32 cellular contexts compared by ENCODE assay signal in genomic region chr11:118473537-118473936, GRCh38. TPM values are rescaled to one million over a fixed set of nuclear protein-coding genes. Genes with fewer than 3 reads are reported as not detected.
A peak's percentile ranks its signal among the peaks of the same experiment; 100 is the strongest.
DNase-seq lines count a peak whose midpoint lies in the region; ATAC-seq and TF ChIP-seq lines count a peak whose summit lies in the region.
"Had no signal": no experiment of that assay in that cellular context is flagged by ENCODE, and none has a peak within 500 bp of the region (broad histone marks: within the 10 kb centered on the region; RNA-seq: fewer than 3 reads in every experiment).

No MANE protein-coding gene starts in this region.

- H3K9ac ChIP-seq in SK-N-SH = no peak overlapping the region

- no peaks in the 10 kb centered on the region for H3K9me3 Mint-ChIP-seq in CD4-positive, alpha-beta memory T cell
- H3K9me3 Mint-ChIP-seq in activated naive CD8-positive, alpha-beta T cell treated with anti-CD3 and anti-CD28 coated beads for 36 hours = no peaks in the 10 kb centered on the region
- no peaks in the 10 kb centered on the region for H3K9me3 Mint-ChIP-seq in natural killer cell treated with Interleukin-12 subunit alpha and Interleukin-12 subunit beta and Interleukin-15 and Interleukin-18, amount 100 ng/mL, for 72 hours
- H3K9me3 Mint-ChIP-seq: HFFc6 had no signal

- H4K20me1 ChIP-seq in SK-N-SH (ENCODE audit: insufficient read depth) = peaks cover 28% of the 10 kb centered on the region

- H3K36me3 Mint-ChIP-seq in CD4-positive, alpha-beta memory T cell = peaks cover 58 to 80% of the 10 kb centered on the region in 2 donors
- peaks cover 26% of the 10 kb centered on the region for H3K36me3 Mint-ChIP-seq in activated naive CD8-positive, alpha-beta T cell treated with anti-CD3 and anti-CD28 coated beads for 36 hours
- peaks cover 40% of the 10 kb centered on the region for H3K36me3 Mint-ChIP-seq in natural killer cell treated with Interleukin-12 subunit alpha and Interleukin-12 subunit beta and Interleukin-15 and Interleukin-18, amount 100 ng/mL, for 72 hours

- TF ChIP-seq RAD21 in SK-N-SH (IDR thresholded peaks at IDR 0.05; ENCODE audit: low read length) = no peak

- H3F3A ChIP-seq in SK-N-SH (replicated peaks; ENCODE audit: insufficient read depth) = no peaks in the 10 kb centered on the region

- no peak overlapping the region for H3K27ac ChIP-seq in SK-N-SH (ENCODE audit: low read depth in 2 of 2, low read length in 1 of 2)
- no peak overlapping the region for H3K27ac ChIP-seq in CD4-positive, alpha-beta memory T cell (ENCODE audit: low read depth, low read length)
- H3K27ac ChIP-seq: 22Rv1, C4-2B, coronary artery, neutrophil, RWPE1, upper lobe of left lung had no signal

- no peak overlapping the region for H3K4me2 ChIP-seq in SK-N-SH

- ATAC-seq in SK-N-SH treated with all-trans-retinoic acid at 6 μM for 48 hours = no peak
- ATAC-seq in natural killer cell treated with Interleukin-12 subunit alpha and Interleukin-12 subunit beta and Interleukin-15 and Interleukin-18, amount 100 ng/mL, for 72 hours = no peak

- H3K4me3 Mint-ChIP-seq in CD4-positive, alpha-beta memory T cell = no peak overlapping the region
- H3K4me3 Mint-ChIP-seq in activated naive CD8-positive, alpha-beta T cell treated with anti-CD3 and anti-CD28 coated beads for 36 hours = no peak overlapping the region
- no peak overlapping the region for H3K4me3 Mint-ChIP-seq in natural killer cell treated with Interleukin-12 subunit alpha and Interleukin-12 subunit beta and Interleukin-15 and Interleukin-18, amount 100 ng/mL, for 72 hours
- H3K4me3 Mint-ChIP-seq: HFFc6 had no signal

- H3K9me2 ChIP-seq in SK-N-SH = no peaks in the 10 kb centered on the region

- no peaks in the 10 kb centered on the region for H3K27me3 ChIP-seq in SK-N-SH (ENCODE audit: insufficient read depth)
- no peaks in the 10 kb centered on the region for H3K27me3 ChIP-seq in CD4-positive, alpha-beta memory T cell (ENCODE audit: insufficient read depth, low read length)
- H3K27me3 ChIP-seq: MG63, neutrophil, upper lobe of left lung had no signal

- no peak for TF ChIP-seq CTCF in SK-N-SH (IDR thresholded peaks at IDR 0.05)

- POLR2A ChIA-PET in SK-N-SH (lab: Yijun Ruan, JAX) = no interaction called here
- POLR2A ChIA-PET in CD4-positive, alpha-beta memory T cell (lab: Charles Lee; ENCODE audit: partially characterized antibody) = no interaction called here

- peaks cover 54 to 68% of the 10 kb centered on the region in 2 experiments for H3K36me3 ChIP-seq in SK-N-SH (replicated peaks in 1 of 2; ENCODE audit: control insufficient read depth in 1 of 2, insufficient read depth in 2 of 2, low read length in 1 of 2)
- H3K36me3 ChIP-seq in CD4-positive, alpha-beta memory T cell (ENCODE audit: insufficient read depth, low read length) = peaks cover 53% of the 10 kb centered on the region

- intact Hi-C loops in CD4-positive, alpha-beta memory T cell (cut with micrococcal nuclease) = no loop called here

- DNase-seq in SK-N-SH = no peak
- no peak for DNase-seq in CD4-positive, alpha-beta memory T cell
- no peak for DNase-seq in activated naive CD8-positive, alpha-beta T cell treated with anti-CD3 and anti-CD28 coated beads for 36 hours
- DNase-seq in natural killer cell treated with Interleukin-12 subunit alpha and Interleukin-12 subunit beta and Interleukin-15 and Interleukin-18, amount 100 ng/mL, for 72 hours (ENCODE audit: low spot score) = no peak
- DNase-seq in NCI-H510A treated with DMSO at 0.1 percent for 48 hours (lab: John Stamatoyannopoulos, UW) = no peak
- no peak for DNase-seq in NCI-H1105 (lab: John Stamatoyannopoulos, UW)
- no peak for DNase-seq in kidney glomerular epithelial cell (lab: John Stamatoyannopoulos, UW)
- DNase-seq: activated CD4-positive, alpha-beta T cell treated with anti-CD3 and anti-CD28 coated beads, Interleukin-2, amount 50 U/mL, for 48 hours; activated CD4-positive, CD25-positive, alpha-beta regulatory T cell treated with anti-CD3 and anti-CD28 coated beads, Interleukin-2, amount 50 U/mL, for 72 hours; activated CD8-positive, alpha-beta memory T cell treated with anti-CD3 and anti-CD28 coated beads, Interleukin-2, amount 50 U/mL, for 4 hours; activated effector memory CD4-positive, alpha-beta T cell treated with Interleukin-2 at 50 U/mL for 16 hours; effector memory CD4-positive, alpha-beta T cell; erythroblast; GOT3; HFFc6; KG1; MG63; NCI-H1105 treated with DMSO at 0.1 percent for 48 hours; NCI-H187 treated with DMSO at 0.1 percent for 48 hours; NCI-H2171 treated with DMSO at 0.1 percent for 48 hours; NCI-H524; OCI-M1; stimulated activated CD4-positive, alpha-beta T cell treated with anti-CD3 and anti-CD28 coated beads, Interleukin-4, amount 100 ng/mL, for 1 hour; substantia nigra; upper lobe of left lung had no signal

- H3K4me1 Mint-ChIP-seq in CD4-positive, alpha-beta memory T cell = peaks cover 25 to 42% (median 33%) of the 10 kb centered on the region in 4 donors
- peaks cover 4% of the 10 kb centered on the region for H3K4me1 Mint-ChIP-seq in activated naive CD8-positive, alpha-beta T cell treated with anti-CD3 and anti-CD28 coated beads for 36 hours
- H3K4me1 Mint-ChIP-seq in natural killer cell treated with Interleukin-12 subunit alpha and Interleukin-12 subunit beta and Interleukin-15 and Interleukin-18, amount 100 ng/mL, for 72 hours (ENCODE audit: low read depth in 2 of 2) = peaks cover 26 to 35% of the 10 kb centered on the region in 2 donors

- H3K4me1 ChIP-seq in SK-N-SH (ENCODE audit: control insufficient read depth in 1 of 2, insufficient read depth in 2 of 2, low read depth in 1 of 2, low read length in 1 of 2) = no peaks in the 10 kb centered on the region
- peaks cover 18% of the 10 kb centered on the region for H3K4me1 ChIP-seq in CD4-positive, alpha-beta memory T cell (ENCODE audit: insufficient read depth, low read length)
- H3K4me1 ChIP-seq: upper lobe of left lung had no signal

- WGBS in SK-N-SH (ENCODE audit: low lambda C conversion rate) = 97% methylated on average over 6 of the region's 6 CpGs

- peak overlapping the region; percentile 29 to 80 (median 53) for H3K27ac Mint-ChIP-seq in CD4-positive, alpha-beta memory T cell
- H3K27ac Mint-ChIP-seq in activated naive CD8-positive, alpha-beta T cell treated with anti-CD3 and anti-CD28 coated beads for 36 hours = peak overlapping the region; percentile 43
- peak overlapping the region; percentile 1 to 5 for H3K27ac Mint-ChIP-seq in natural killer cell treated with Interleukin-12 subunit alpha and Interleukin-12 subunit beta and Interleukin-15 and Interleukin-18, amount 100 ng/mL, for 72 hours
- H3K27ac Mint-ChIP-seq: HFFc6 had no signal

- CTCF ChIA-PET in SK-N-SH (lab: Yijun Ruan, JAX) = interaction anchor here (1.4 to 2.9 kb wide), 2 partner anchors 15 to 17 kb away, joined by 4 to 13 read pairs; no protein-coding TSS in a partner anchor
- CTCF ChIA-PET in CD4-positive, alpha-beta memory T cell (lab: Charles Lee; ENCODE audit: partially characterized antibody) = no interaction called here

- no peaks in the 10 kb centered on the region for H3K27me3 Mint-ChIP-seq in CD4-positive, alpha-beta memory T cell
- H3K27me3 Mint-ChIP-seq in activated naive CD8-positive, alpha-beta T cell treated with anti-CD3 and anti-CD28 coated beads for 36 hours = no peaks in the 10 kb centered on the region
- H3K27me3 Mint-ChIP-seq in natural killer cell treated with Interleukin-12 subunit alpha and Interleukin-12 subunit beta and Interleukin-15 and Interleukin-18, amount 100 ng/mL, for 72 hours = no peaks in the 10 kb centered on the region

- no peak overlapping the region for H2AFZ ChIP-seq in SK-N-SH (ENCODE audit: low read depth)

- H3K79me2 ChIP-seq in SK-N-SH (ENCODE audit: insufficient read depth) = peaks cover 73% of the 10 kb centered on the region

- TF ChIP-seq EP300 in SK-N-SH (IDR thresholded peaks at IDR 0.05; ENCODE audit: borderline replicate concordance in 1 of 2, low read depth in 1 of 2, low read length in 1 of 2) = no peak

- no peak overlapping the region for H3K4me3 ChIP-seq in SK-N-SH (ENCODE audit: low read depth in 2 of 2, low read length in 1 of 2)
- no peak overlapping the region for H3K4me3 ChIP-seq in CD4-positive, alpha-beta memory T cell (ENCODE audit: low read length in 2 of 2)
- H3K4me3 ChIP-seq: coronary artery, MG63, upper lobe of left lung had no signal

- H3K9me3 ChIP-seq in SK-N-SH = no peaks in the 10 kb centered on the region
- H3K9me3 ChIP-seq in CD4-positive, alpha-beta memory T cell (ENCODE audit: control insufficient read depth in 1 of 2, low read length in 2 of 2) = no peaks in the 10 kb centered on the region
- H3K9me3 ChIP-seq: MG63, neutrophil, upper lobe of left lung had no signal

TF ChIP-seq in SK-N-SH treated with all-trans-retinoic acid at 6 μM for 48 hours, 23 proteins besides CTCF, POLR2A, EP300 and RAD21 (continues in another document):
- TF ChIP-seq GLIS3 (CRISPR knock-in tag; IDR thresholded peaks at IDR 0.05) (no peak), ESRRG (CRISPR knock-in tag; IDR thresholded peaks at IDR 0.05) (no peak)

RNA-seq across cellular contexts. Expression of gene KMT2A, which starts 37.2 kb away (rescaled TPM):
- 15.7 and 16.6 TPM in 2 replicates for polyA plus RNA-seq in SK-N-SH (2012; rRNA removed)
- 8.2 and 11.9 TPM in 2 replicates for polyA plus RNA-seq in SK-N-SH (2012; cell fraction: cytosol; rRNA removed)
- polyA plus RNA-seq in SK-N-SH (2012; cell fraction: nucleus; rRNA removed) = 41.9 and 53.5 TPM in 2 replicates
- total RNA-seq in CD4-positive, alpha-beta memory T cell = 100 to 1,000 TPM; 185 to 202 TPM
- polyA plus RNA-seq in CD4-positive, alpha-beta memory T cell = 10 to 100 TPM in 1 of 2 donors, 1 to 10 TPM in 1; 4.6 to 51.9 TPM
- 10 to 100 TPM; 55.8 to 58.9 TPM for total RNA-seq in activated naive CD8-positive, alpha-beta T cell treated with anti-CD3 and anti-CD28 coated beads for 36 hours
- total RNA-seq in natural killer cell treated with Interleukin-12 subunit alpha and Interleukin-12 subunit beta and Interleukin-15 and Interleukin-18, amount 100 ng/mL, for 72 hours = 100 to 1,000 TPM; 145 to 202 TPM

RNA-seq across cellular contexts. Expression of gene TTC36, which starts 53.7 kb away (rescaled TPM):
- polyA plus RNA-seq in SK-N-SH (2012; rRNA removed) = 0.18 and 0.29 TPM in 2 replicates
- 0.05 and 0.12 TPM in 2 replicates for polyA plus RNA-seq in SK-N-SH (2012; cell fraction: cytosol; rRNA removed)
- 1.0 and 1.9 TPM in 2 replicates for polyA plus RNA-seq in SK-N-SH (2012; cell fraction: nucleus; rRNA removed)
- 1 to 10 TPM; 1.1 to 1.2 TPM for total RNA-seq in CD4-positive, alpha-beta memory T cell
- polyA plus RNA-seq in CD4-positive, alpha-beta memory T cell = under 1 TPM; 0.39 to 0.49 TPM
- under 1 TPM; 0.42 to 0.62 TPM for total RNA-seq in activated naive CD8-positive, alpha-beta T cell treated with anti-CD3 and anti-CD28 coated beads for 36 hours
- total RNA-seq in natural killer cell treated with Interleukin-12 subunit alpha and Interleukin-12 subunit beta and Interleukin-15 and Interleukin-18, amount 100 ng/mL, for 72 hours = 1 to 10 TPM; 2.5 to 3.4 TPM
- total RNA-seq: SK-MEL-5 had no signal

RNA-seq across cellular contexts. Expression of gene TMEM25, which starts 57.5 kb away (rescaled TPM):
- 30.0 and 31.0 TPM in 2 replicates for polyA plus RNA-seq in SK-N-SH (2012; rRNA removed)
- polyA plus RNA-seq in SK-N-SH (2012; cell fraction: cytosol; rRNA removed) = 14.4 and 22.3 TPM in 2 replicates
- 79.0 and 84.7 TPM in 2 replicates for polyA plus RNA-seq in SK-N-SH (2012; cell fraction: nucleus; rRNA removed)
- 10 to 100 TPM; 19.5 to 20.0 TPM for total RNA-seq in CD4-positive, alpha-beta memory T cell
- 10 to 100 TPM; 16.5 to 26.5 TPM for polyA plus RNA-seq in CD4-positive, alpha-beta memory T cell
- 10 to 100 TPM; 14.2 to 14.7 TPM for total RNA-seq in activated naive CD8-positive, alpha-beta T cell treated with anti-CD3 and anti-CD28 coated beads for 36 hours
- total RNA-seq in natural killer cell treated with Interleukin-12 subunit alpha and Interleukin-12 subunit beta and Interleukin-15 and Interleukin-18, amount 100 ng/mL, for 72 hours = 1 to 10 TPM; 6.9 to 9.8 TPM
- total RNA-seq: SK-MEL-5 had no signal

Comparison
In these comparisons a context has a peak if more than half of its experiments do, and no peak if none do; other contexts are left out.
1. H3K27ac Mint-ChIP-seq: peak in every context shown above with its lines; median percentile 53 in CD4-positive, alpha-beta memory T cell; 43 in activated naive CD8-positive, alpha-beta T cell treated with anti-CD3 and anti-CD28 coated beads for 36 hours; 3 in natural killer cell treated with Interleukin-12 subunit alpha and Interleukin-12 subunit beta and Interleukin-15 and Interleukin-18, amount 100 ng/mL, for 72 hours.